ENCODE assay signal across 26 cellular contexts in the genomic region with DNA sequence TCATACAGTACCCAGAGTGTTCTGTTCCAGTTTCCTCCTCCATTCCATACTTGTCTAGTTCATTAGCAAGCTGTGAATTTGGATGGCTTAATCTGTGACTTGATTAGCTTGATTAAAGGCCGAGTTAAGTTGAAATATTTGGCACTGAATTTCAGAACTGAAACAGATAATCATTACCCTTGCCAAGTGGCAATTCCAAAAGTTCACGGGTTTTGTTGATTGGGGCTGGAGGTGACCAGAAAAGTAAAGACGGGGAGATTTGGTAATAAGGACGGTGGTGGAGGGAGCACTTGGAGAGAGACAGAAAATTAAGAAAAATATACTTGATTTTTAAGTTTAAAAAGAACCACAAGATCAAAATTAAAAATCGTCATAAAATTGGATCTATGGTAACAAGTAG.
"Had no signal": no experiment of that assay in that cellular context is flagged by ENCODE, and none has a peak within 500 bp of the region (broad histone marks: within the 10 kb centered on the region; RNA-seq: fewer than 3 reads in every experiment).

No MANE protein-coding gene starts in this region.

- H3K36me3 Mint-ChIP-seq: memory B cell; stimulated activated memory B cell treated with anti-CD40 and anti-IgM and Interleukin-4, amounts not matched to agents 10 μg/mL and 1 μg/mL and 100 μg/mL, for 72 hours had no signal

- H3K4me3 Mint-ChIP-seq: memory B cell; naive thymus-derived CD8-positive, alpha-beta T cell; nephron; neural crest cell; stimulated activated memory B cell treated with anti-CD40 and anti-IgM and Interleukin-4, amounts not matched to agents 10 μg/mL and 1 μg/mL and 100 μg/mL, for 72 hours; stimulated activated naive CD8-positive, alpha-beta T cell treated with anti-CD3 and anti-CD28 coated beads, Interleukin-15, amount 100 ng/mL, for 72 hours had no signal

- H3K27ac ChIP-seq: heart left ventricle, left lung, pancreas, prostate gland, sigmoid colon, spleen, upper lobe of right lung had no signal

- DNase-seq: glutamatergic neuron; heart left ventricle; kidney glomerular epithelial cell; left cardiac atrium; left lung; naive thymus-derived CD8-positive, alpha-beta T cell; nucleus accumbens; pancreas; posterior cingulate gyrus; retina; right cardiac atrium; sigmoid colon; small intestine; spleen; stimulated activated CD4-positive, alpha-beta T cell treated with anti-CD3 and anti-CD28 coated beads, Interleukin-4, amount 100 ng/mL, for 24 hours; stimulated activated naive CD4-positive, alpha-beta T cell treated with Interleukin-2 at 50 U/mL for 16 hours; stimulated activated naive CD8-positive, alpha-beta T cell treated with anti-CD3 and anti-CD28 coated beads, Interleukin-15, amount 100 ng/mL, for 72 hours; substantia nigra; trophoblast cell; upper lobe of right lung had no signal

- H3K4me3 ChIP-seq: heart left ventricle, left lung, lung, pancreas, prostate gland, sigmoid colon, spleen, upper lobe of right lung had no signal

- H3K9me3 ChIP-seq: heart left ventricle, left lung, pancreas, prostate gland, sigmoid colon, spleen, upper lobe of right lung had no signal

- H3K27me3 ChIP-seq: heart left ventricle, left lung, pancreas, sigmoid colon, spleen, upper lobe of right lung had no signal

- H3K4me1 ChIP-seq: heart left ventricle, left lung, pancreas, prostate gland, sigmoid colon, spleen, upper lobe of right lung had no signal

- H3K27me3 Mint-ChIP-seq: memory B cell; naive thymus-derived CD8-positive, alpha-beta T cell; stimulated activated memory B cell treated with anti-CD40 and anti-IgM and Interleukin-4, amounts not matched to agents 10 μg/mL and 1 μg/mL and 100 μg/mL, for 72 hours; stimulated activated naive CD8-positive, alpha-beta T cell treated with anti-CD3 and anti-CD28 coated beads, Interleukin-15, amount 100 ng/mL, for 72 hours had no signal

- H3K36me3 ChIP-seq: heart left ventricle, left lung, pancreas, prostate gland, sigmoid colon, spleen, upper lobe of right lung had no signal

- H3K4me1 Mint-ChIP-seq: memory B cell; nephron; neural crest cell; stimulated activated memory B cell treated with anti-CD40 and anti-IgM and Interleukin-4, amounts not matched to agents 10 μg/mL and 1 μg/mL and 100 μg/mL, for 72 hours had no signal

- H3K9me3 Mint-ChIP-seq: nephron; neural crest cell; stimulated activated memory B cell treated with anti-CD40 and anti-IgM and Interleukin-4, amounts not matched to agents 10 μg/mL and 1 μg/mL and 100 μg/mL, for 72 hours had no signal

- H3K27ac Mint-ChIP-seq: memory B cell; nephron; stimulated activated memory B cell treated with anti-CD40 and anti-IgM and Interleukin-4, amounts not matched to agents 10 μg/mL and 1 μg/mL and 100 μg/mL, for 72 hours; stimulated activated naive CD8-positive, alpha-beta T cell treated with anti-CD3 and anti-CD28 coated beads, Interleukin-15, amount 100 ng/mL, for 72 hours had no signal

- ATAC-seq: heart left ventricle; left cardiac atrium; left lung; naive thymus-derived CD8-positive, alpha-beta T cell; pancreas; right cardiac atrium; stimulated activated memory B cell treated with anti-CD40 and anti-IgM and Interleukin-4, amounts not matched to agents 10 μg/mL and 1 μg/mL and 100 μg/mL, for 72 hours; stimulated activated naive CD8-positive, alpha-beta T cell treated with anti-CD3 and anti-CD28 coated beads, Interleukin-15, amount 100 ng/mL, for 72 hours; upper lobe of right lung had no signal
